In genomic region chr3:142444343-142444742, GRCh38 we compare ENCODE assay signal across 26 cellular contexts.
"Had no signal": no experiment of that assay in that cellular context is flagged by ENCODE, and none has a peak within 500 bp of the region (broad histone marks: within the 10 kb centered on the region; RNA-seq: fewer than 3 reads in every experiment).

No MANE protein-coding gene starts in this region.

- H3K9ac ChIP-seq: neural progenitor cell, parathyroid adenoma had no signal

- H3K27ac ChIP-seq: breast epithelium, heart left ventricle, neural progenitor cell, parathyroid adenoma, right atrium auricular region, suprapubic skin, tibial artery, WERI-Rb-1 had no signal

- H3K27me3 Mint-ChIP-seq: activated CD8-positive, alpha-beta memory T cell treated with anti-CD3 and anti-CD28 coated beads, Interleukin-2, amount 10 ng/mL, durations not matched to agents 7 days and 5 days; dendritic cell treated with granulocyte-macrophage colony-stimulating factor and Interleukin-4, amounts not matched to agents 40 ng/mL and 50 ng/mL, for 4 days; naive thymus-derived CD8-positive, alpha-beta T cell; stimulated activated naive B cell treated with anti-CD40 and anti-IgM and Interleukin-4, amounts not matched to agents 10 μg/mL and 1 μg/mL and 100 μg/mL, for 72 hours had no signal

- H3K4me2 ChIP-seq: neural progenitor cell had no signal

- H3K9me3 ChIP-seq: breast epithelium, heart left ventricle, right atrium auricular region, suprapubic skin, tibial artery had no signal

- H3K27ac Mint-ChIP-seq: endodermal cell, neural progenitor cell had no signal

- H3K4me3 ChIP-seq: breast epithelium, neural progenitor cell, right atrium auricular region, suprapubic skin, tibial artery had no signal

- DNase-seq: activated CD4-positive, alpha-beta T cell treated with anti-CD3 and anti-CD28 coated beads for 48 hours; activated CD8-positive, alpha-beta memory T cell treated with anti-CD3 and anti-CD28 coated beads, Interleukin-2, amount 10 ng/mL, durations not matched to agents 7 days and 5 days; activated CD8-positive, alpha-beta T cell treated with anti-CD3 and anti-CD28 coated beads, Interleukin-2, amount 10 ng/mL, durations not matched to agents 7 days and 5 days; activated effector memory CD4-positive, alpha-beta T cell treated with anti-CD3 and anti-CD28 coated beads, Interleukin-2, amount 50 U/mL, for 16 hours; activated naive CD4-positive, alpha-beta T cell treated with anti-CD3 and anti-CD28 coated beads, Interleukin-2, amount 10 ng/mL, durations not matched to agents 7 days and 5 days; amygdala; central memory CD4-positive, alpha-beta T cell; endodermal cell; foreskin fibroblast; heart left ventricle; naive thymus-derived CD8-positive, alpha-beta T cell; occipital lobe; stimulated activated CD4-positive, alpha-beta T cell treated with anti-CD3 and anti-CD28 coated beads, Interleukin-15, amount 100 ng/mL, for 24 hours; stimulated activated CD4-positive, alpha-beta T cell treated with anti-CD3 and anti-CD28 coated beads, Interleukin-2, amount 100 ng/mL, for 24 hours; stimulated activated naive B cell treated with anti-CD40 and anti-IgM and Interleukin-4, amounts not matched to agents 10 μg/mL and 1 μg/mL and 100 μg/mL, for 72 hours; T-helper 1 cell; tibial artery; WERI-Rb-1 had no signal

- H3K36me3 ChIP-seq: breast epithelium, heart left ventricle, neural progenitor cell, right atrium auricular region, suprapubic skin, tibial artery had no signal

- H3K4me3 Mint-ChIP-seq: dendritic cell treated with granulocyte-macrophage colony-stimulating factor and Interleukin-4, amounts not matched to agents 40 ng/mL and 50 ng/mL, for 4 days; endodermal cell; neural progenitor cell; stimulated activated naive B cell treated with anti-CD40 and anti-IgM and Interleukin-4, amounts not matched to agents 10 μg/mL and 1 μg/mL and 100 μg/mL, for 72 hours had no signal

- H2AFZ ChIP-seq: neural progenitor cell, parathyroid adenoma had no signal

- H3K27me3 ChIP-seq: breast epithelium, heart left ventricle, neural progenitor cell, right atrium auricular region, suprapubic skin, tibial artery had no signal

- ATAC-seq: activated CD4-positive, CD25-positive, alpha-beta regulatory T cell treated with anti-CD3 and anti-CD28 coated beads, Interleukin-2, amount 50 U/mL, for 24 hours; activated CD8-positive, alpha-beta memory T cell treated with anti-CD3 and anti-CD28 coated beads, Interleukin-2, amount 10 ng/mL, durations not matched to agents 7 days and 5 days; activated CD8-positive, alpha-beta T cell treated with anti-CD3 and anti-CD28 coated beads, Interleukin-2, amount 10 ng/mL, durations not matched to agents 7 days and 5 days; esophagus mucosa; heart left ventricle; naive thymus-derived CD8-positive, alpha-beta T cell; stimulated activated naive B cell treated with anti-CD40 and anti-IgM and Interleukin-4, amounts not matched to agents 10 μg/mL and 1 μg/mL and 100 μg/mL, for 72 hours had no signal

- H3K9me3 Mint-ChIP-seq: activated naive CD4-positive, alpha-beta T cell treated with anti-CD3 and anti-CD28 coated beads, Interleukin-2, amount 10 ng/mL, durations not matched to agents 7 days and 5 days; dendritic cell treated with granulocyte-macrophage colony-stimulating factor and Interleukin-4, amounts not matched to agents 40 ng/mL and 50 ng/mL, for 4 days; naive thymus-derived CD8-positive, alpha-beta T cell; stimulated activated naive B cell treated with anti-CD40 and anti-IgM and Interleukin-4, amounts not matched to agents 10 μg/mL and 1 μg/mL and 100 μg/mL, for 72 hours had no signal

- H3K4me1 ChIP-seq: breast epithelium, parathyroid adenoma had no signal
